8 cellular contexts compared by ENCODE assay signal in genomic region chr3:141797819-141798405, GRCh38. TPM values are rescaled to one million over a fixed set of nuclear protein-coding genes. Genes with fewer than 3 reads are reported as not detected.
A peak's percentile ranks its signal among the peaks of the same experiment; 100 is the strongest.
DNase-seq lines count a peak whose midpoint lies in the region; ATAC-seq and TF ChIP-seq lines count a peak whose summit lies in the region.

No MANE protein-coding gene starts in this region.

- H3K27me3 Mint-ChIP-seq in stimulated activated memory B cell treated with anti-CD40 and anti-IgM and Interleukin-4, amounts not matched to agents 10 μg/mL and 1 μg/mL and 100 μg/mL, for 72 hours: no peaks in the 10 kb centered on the region

- no peaks in the 10 kb centered on the region for H3K36me3 Mint-ChIP-seq in stimulated activated memory B cell treated with anti-CD40 and anti-IgM and Interleukin-4, amounts not matched to agents 10 μg/mL and 1 μg/mL and 100 μg/mL, for 72 hours

- in situ Hi-C loops in astrocyte of the spinal cord (cut with HindIII; ENCODE audit: low sequenced_read_pairs): no loop called here

- no peaks in the 10 kb centered on the region for H3K36me3 ChIP-seq in KOPT-K1 (ENCODE audit: insufficient read depth, low read length)

- H3K27ac ChIP-seq in KOPT-K1 (ENCODE audit: low read depth, low read length, poor library complexity, severe bottlenecking): peak overlapping the region; percentile 97

- intact Hi-C loops in left colon (cut with DNase I, micrococcal nuclease): no loop called here

- DNase-seq in astrocyte of the spinal cord (ENCODE audit: low read depth, low spot score) (no peak), left colon (peak in 1 of 2 donors; percentile 28), NCI-H1436 treated with DMSO at 0.1 percent for 48 hours (lab: John Stamatoyannopoulos, UW) (no peak), NCI-H2107 (lab: John Stamatoyannopoulos, UW) (no peak)

- peak overlapping the region; percentile 72 for H3K4me3 Mint-ChIP-seq in stimulated activated memory B cell treated with anti-CD40 and anti-IgM and Interleukin-4, amounts not matched to agents 10 μg/mL and 1 μg/mL and 100 μg/mL, for 72 hours

- H3K9me3 ChIP-seq in KOPT-K1 (ENCODE audit: insufficient read depth, low read length, poor library complexity, severe bottlenecking): no peaks in the 10 kb centered on the region

- peaks cover 34% of the 10 kb centered on the region for H3K4me1 Mint-ChIP-seq in stimulated activated memory B cell treated with anti-CD40 and anti-IgM and Interleukin-4, amounts not matched to agents 10 μg/mL and 1 μg/mL and 100 μg/mL, for 72 hours

- H3K4me3 ChIP-seq in astrocyte of the spinal cord (ENCODE audit: low read depth, low read length): peak overlapping the region; percentile 6

- TF ChIP-seq CTCF in astrocyte of the spinal cord (IDR thresholded peaks at IDR 0.05; ENCODE audit: low read depth, low read length): no peak

- no peaks in the 10 kb centered on the region for H3K9me3 Mint-ChIP-seq in stimulated activated memory B cell treated with anti-CD40 and anti-IgM and Interleukin-4, amounts not matched to agents 10 μg/mL and 1 μg/mL and 100 μg/mL, for 72 hours

- H3K27ac Mint-ChIP-seq in stimulated activated memory B cell treated with anti-CD40 and anti-IgM and Interleukin-4, amounts not matched to agents 10 μg/mL and 1 μg/mL and 100 μg/mL, for 72 hours: peak overlapping the region; percentile 89

- ATAC-seq in left colon (peak; percentile 46), HG02981 (IDR thresholded peaks at IDR 0.05; ENCODE audit: unreplicated experiment) (no peak), HG02623 (IDR thresholded peaks at IDR 0.05; ENCODE audit: unreplicated experiment) (no peak)
- ATAC-seq in stimulated activated memory B cell treated with anti-CD40 and anti-IgM and Interleukin-4, amounts not matched to agents 10 μg/mL and 1 μg/mL and 100 μg/mL, for 72 hours: no peak

RNA-seq across cellular contexts. Expression of gene GRK7, which starts 34.7 kb away (rescaled TPM):
- not detected for total RNA-seq in left colon

RNA-seq across cellular contexts. Expression of gene RNF7, which starts 59.8 kb away (rescaled TPM):
- total RNA-seq in left colon: 100 to 1,000 TPM; 114 to 125 TPM
